Comparison of ENCODE assay signal across 24 cellular contexts in genomic region chr7:17900464-17900863, GRCh38.
"Had no signal": no experiment of that assay in that cellular context is flagged by ENCODE, and none has a peak within 500 bp of the region (broad histone marks: within the 10 kb centered on the region; RNA-seq: fewer than 3 reads in every experiment).

No MANE protein-coding gene starts in this region.

- H3K9me3 ChIP-seq: SJSA1 had no signal

- DNase-seq: Kasumi-1, MM.1S, NCI-H1092 treated with DMSO at 0.1 percent for 48 hours, NCI-H1436, NCI-H187, NCI-H2029, NCI-H2081 treated with DMSO at 0.1 percent for 48 hours, NCI-H2171, NCI-H226, NCI-H446, NCI-H510A, NCI-H524 treated with DMSO at 0.1 percent for 48 hours, NCI-H69, NCI-H774, Right ventricle myocardium superior, RPMI8226, SIG-M5, SW 1271 had no signal

- H3K4me2 ChIP-seq: KMS-11 had no signal

- H3K27ac ChIP-seq: HL-60, KMS-11, SJSA1, SK-N-MC had no signal

- H3K4me1 ChIP-seq: SJSA1 had no signal

- H3K27me3 ChIP-seq: SJSA1 had no signal

- H3K4me3 Mint-ChIP-seq: IgD-negative memory B cell had no signal

- H3K36me3 Mint-ChIP-seq: IgD-negative memory B cell had no signal

- H3K27me3 Mint-ChIP-seq: IgD-negative memory B cell had no signal

- ATAC-seq: K562 had no signal

- H3K9me3 Mint-ChIP-seq: IgD-negative memory B cell had no signal

- H3K4me3 ChIP-seq: K562, SJSA1, SK-N-MC had no signal

- H3K9ac ChIP-seq: KMS-11 had no signal
